Comparison of ENCODE assay signal across 13 cellular contexts in genomic region chr12:21773799-21774198, GRCh38. TPM values are rescaled to one million over a fixed set of nuclear protein-coding genes. Genes with fewer than 3 reads are reported as not detected.
DNase-seq lines count a peak whose midpoint lies in the region; ATAC-seq and TF ChIP-seq lines count a peak whose summit lies in the region.
"Had no signal": no experiment of that assay in that cellular context is flagged by ENCODE, and none has a peak within 500 bp of the region (broad histone marks: within the 10 kb centered on the region; RNA-seq: fewer than 3 reads in every experiment).

No MANE protein-coding gene starts in this region.

- peak overlapping the region; percentile 85 for H3K4me3 ChIP-seq in adipocyte (ENCODE audit: low read length)
- H3K4me3 ChIP-seq in iPS-15b (ENCODE audit: low read depth, low read length), result peak overlapping the region; percentile 35
- peak overlapping the region; percentile 61 for H3K4me3 ChIP-seq in smooth muscle cell
- H3K4me3 ChIP-seq: SJSA1 had no signal

- H3K9ac ChIP-seq in ES-I3 (ENCODE audit: low read depth, low read length) (peak overlapping the region; percentile 60; the same call in 1 of the 2 replicates), adipocyte (ENCODE audit: low read length) (peak overlapping the region; percentile 84), iPS-15b (ENCODE audit: low read depth, low read length) (no peak overlapping the region), smooth muscle cell (ENCODE audit: low read depth) (no peak overlapping the region)

- 17% methylated on average over 10 of the region's 10 CpGs for WGBS in smooth muscle cell (ENCODE audit: low lambda C conversion rate)

- H3K36me3 ChIP-seq in ES-I3 (ENCODE audit: insufficient read depth, low read length) (no peaks in the 10 kb centered on the region), adipocyte (ENCODE audit: control insufficient read depth, insufficient read depth, low read length, severe bottlenecking) (no peaks in the 10 kb centered on the region), iPS-15b (ENCODE audit: control insufficient read depth, insufficient read depth, low read length) (no peaks in the 10 kb centered on the region), smooth muscle cell (ENCODE audit: low read depth) (no peaks in the 10 kb centered on the region)
- H3K36me3 ChIP-seq: SJSA1 had no signal

- no peak for TF ChIP-seq CTCF in smooth muscle cell (IDR thresholded peaks at IDR 0.05; ENCODE audit: borderline replicate concordance, insufficient read depth, poor library complexity, severe bottlenecking)

- DNase-seq in adipocyte (ENCODE audit: low read depth) (no peak), smooth muscle cell (lab: John Stamatoyannopoulos, UW; ENCODE audit: unreplicated experiment) (no peak), ureter (ENCODE audit: low spot score) (no peak)
- no peak for DNase-seq in effector CD4-positive, alpha-beta T cell
- DNase-seq: effector memory CD4-positive, alpha-beta T cell; GDM1; NCI-H1436 had no signal

- no peak overlapping the region for H3K27ac ChIP-seq in smooth muscle cell (ENCODE audit: low read depth)
- H3K27ac ChIP-seq: SJSA1 had no signal

- no peaks in the 10 kb centered on the region for H3K79me2 ChIP-seq in smooth muscle cell (ENCODE audit: low read depth)

- H3K4me1 ChIP-seq in ES-I3 (ENCODE audit: insufficient read depth, low read length) (no peaks in the 10 kb centered on the region), adipocyte (ENCODE audit: control insufficient read depth, insufficient read depth, low read length) (peaks cover 37% of the 10 kb centered on the region), iPS-15b (ENCODE audit: control insufficient read depth, insufficient read depth, low read length) (peaks cover 9% of the 10 kb centered on the region), smooth muscle cell (ENCODE audit: low read depth) (peaks cover 15% of the 10 kb centered on the region)
- H3K4me1 ChIP-seq: SJSA1 had no signal

- H3K4me2 ChIP-seq in smooth muscle cell, result peak overlapping the region; percentile 93

- H3K27me3 ChIP-seq in adipocyte (replicated peaks; ENCODE audit: control insufficient read depth, insufficient read depth, low read length), result no peaks in the 10 kb centered on the region
- peaks cover 29% of the 10 kb centered on the region for H3K27me3 ChIP-seq in iPS-15b (ENCODE audit: control insufficient read depth, insufficient read depth, low read length)
- peaks cover 36% of the 10 kb centered on the region for H3K27me3 ChIP-seq in smooth muscle cell (ENCODE audit: low read depth)
- H3K27me3 ChIP-seq: SJSA1 had no signal

- no peaks in the 10 kb centered on the region for H4K20me1 ChIP-seq in smooth muscle cell (ENCODE audit: low read depth)

- ATAC-seq in GM18511 (IDR thresholded peaks at IDR 0.05; ENCODE audit: unreplicated experiment) (no peak), HG03565 (IDR thresholded peaks at IDR 0.05; ENCODE audit: unreplicated experiment) (no peak)

- H3F3A ChIP-seq in smooth muscle cell (ENCODE audit: low read depth), result no peaks in the 10 kb centered on the region

- H3K9me3 ChIP-seq in ES-I3 (ENCODE audit: control insufficient read depth, insufficient read depth, low read length), result no peaks in the 10 kb centered on the region
- no peaks in the 10 kb centered on the region for H3K9me3 ChIP-seq in adipocyte (ENCODE audit: control insufficient read depth, low read length)
- no peaks in the 10 kb centered on the region for H3K9me3 ChIP-seq in iPS-15b (ENCODE audit: control insufficient read depth, insufficient read depth, low read length)
- H3K9me3 ChIP-seq in smooth muscle cell (replicated peaks; ENCODE audit: low read depth), result no peaks in the 10 kb centered on the region
- H3K9me3 ChIP-seq: SJSA1 had no signal

- peak overlapping the region; percentile 61 for H2AFZ ChIP-seq in smooth muscle cell (ENCODE audit: low read depth)

RNA-seq across cellular contexts. Expression of gene KCNJ8, which starts 0.7 kb away (rescaled TPM):
- total RNA-seq in smooth muscle cell (0.67 TPM in 1 of 2 replicates, not detected in the other), ureter (10.5 TPM)
- polyA plus RNA-seq in smooth muscle cell, result not detected in 2 replicates
- total RNA-seq: mononuclear cell, SJSA1 had no signal

Comparison
In these comparisons a context has a peak if more than half of its experiments do, and no peak if none do; other contexts are left out.
1. H3K9ac ChIP-seq: peak in ES-I3 (single experiment) and adipocyte (single experiment); none in iPS-15b (single experiment) and smooth muscle cell (single experiment).
2. H3K4me3 ChIP-seq: peak in every context shown above with its lines; median percentile 85 in adipocyte; 61 in smooth muscle cell; 35 in iPS-15b.